ENCODE assay signal across 8 cellular contexts in genomic region chr7:74606101-74606908, GRCh38. TPM values are rescaled to one million over a fixed set of nuclear protein-coding genes. Genes with fewer than 3 reads are reported as not detected.
DNase-seq lines count a peak whose midpoint lies in the region; ATAC-seq, FAIRE-seq and TF ChIP-seq lines count a peak whose summit lies in the region.

No MANE protein-coding gene starts in this region.

- no peak overlapping the region for H3K9ac ChIP-seq in SK-N-MC (ENCODE audit: insufficient read length)
- peak overlapping the region; percentile 14 for H3K9ac ChIP-seq in astrocyte (ENCODE audit: low read length)

- H3K9me3 ChIP-seq in SK-N-MC (ENCODE audit: low read depth, low read length) (no peaks in the 10 kb centered on the region), astrocyte (ENCODE audit: insufficient read depth, low read depth, low read length) (no peaks in the 10 kb centered on the region), hepatocyte (ENCODE audit: low read depth) (no peaks in the 10 kb centered on the region)

- no TSS peak for BruUV-seq in Calu3 (replicated peaks; lab: Mats Ljungman, UMichigan)

- H3K27me3 ChIP-seq in astrocyte (ENCODE audit: insufficient read depth, low read length) (no peaks in the 10 kb centered on the region), hepatocyte (no peaks in the 10 kb centered on the region)

- DNase-seq in Calu3, result peak; percentile 42
- no peak for DNase-seq in SK-N-MC (ENCODE audit: low read depth, low spot score)
- no peak for DNase-seq in astrocyte (ENCODE audit: low read depth)
- DNase-seq in hepatocyte (ENCODE audit: low spot score), result peak; percentile 61
- peak; percentile 19 to 40 for DNase-seq in stimulated activated CD4-positive, alpha-beta T cell treated with anti-CD3 and anti-CD28 coated beads, Interleukin-12 subunit alpha, Interleukin-12 subunit beta, amount 100 ng/mL, for 24 hours (ENCODE audit: low read depth in 2 of 2)
- no peak for DNase-seq in COLO829 (ENCODE audit: low spot score)

- peak overlapping the region; percentile 76 for H3K4me2 ChIP-seq in astrocyte (ENCODE audit: low read length)
- H3K4me2 ChIP-seq in hepatocyte, result peak overlapping the region; percentile 85

- no peak for FAIRE-seq in astrocyte (lab: Jason Lieb, UNC)

- intact Hi-C loops in Calu3 (cut with micrococcal nuclease; ENCODE audit: unreplicated experiment), result no loop called here

- H2AFZ ChIP-seq in astrocyte (ENCODE audit: low read depth, low read length) (peak overlapping the region; percentile 56), hepatocyte (peak overlapping the region; percentile 63)

- CTCF ChIA-PET in Calu3 (lab: Charles Lee), result no interaction called here

- H3K9me3 Mint-ChIP-seq in Calu3 (ENCODE audit: low read depth, unreplicated experiment) (no peaks in the 10 kb centered on the region), astrocyte (ENCODE audit: unreplicated experiment) (no peaks in the 10 kb centered on the region)

- ATAC-seq in HG02571 (IDR thresholded peaks at IDR 0.05; ENCODE audit: unreplicated experiment), result peak; percentile 62
- no peak for ATAC-seq in GM21825 (IDR thresholded peaks at IDR 0.05; ENCODE audit: unreplicated experiment)

- H3K27me3 Mint-ChIP-seq in Calu3 (ENCODE audit: unreplicated experiment) (no peaks in the 10 kb centered on the region), astrocyte (ENCODE audit: low read depth, unreplicated experiment) (peaks cover 4% of the 10 kb centered on the region)

- H3K4me1 Mint-ChIP-seq in Calu3 (ENCODE audit: low read depth, unreplicated experiment) (peaks cover 25% of the 10 kb centered on the region), astrocyte (ENCODE audit: low read depth, unreplicated experiment) (no peaks in the 10 kb centered on the region)

- H3K36me3 ChIP-seq in SK-N-MC (ENCODE audit: insufficient read depth, low read length) (no peaks in the 10 kb centered on the region; the same call in 1 of the 2 replicates), astrocyte (ENCODE audit: insufficient read depth, low read length) (no peaks in the 10 kb centered on the region), hepatocyte (replicated peaks; ENCODE audit: insufficient read depth, low read depth) (no peaks in the 10 kb centered on the region)

- H3K79me2 ChIP-seq in astrocyte (ENCODE audit: insufficient read depth, low read length) (no peaks in the 10 kb centered on the region), hepatocyte (no peaks in the 10 kb centered on the region)

- H3K4me1 ChIP-seq in astrocyte (ENCODE audit: insufficient read depth, low read length) (peaks cover 4% of the 10 kb centered on the region), hepatocyte (ENCODE audit: insufficient read depth) (peaks cover 19% of the 10 kb centered on the region)

- peak overlapping the region; percentile 50 for H3K4me3 Mint-ChIP-seq in Calu3 (ENCODE audit: low read depth, unreplicated experiment)
- no peak overlapping the region for H3K4me3 Mint-ChIP-seq in astrocyte (ENCODE audit: unreplicated experiment)

- H3K4me3 ChIP-seq in SK-N-MC (peak overlapping the region; percentile 49), astrocyte (ENCODE audit: insufficient read depth, low read depth, low read length) (peak overlapping the region; percentile 39), hepatocyte (no peak overlapping the region)

- no peak overlapping the region for H3K27ac Mint-ChIP-seq in Calu3 (ENCODE audit: unreplicated experiment)
- H3K27ac Mint-ChIP-seq in astrocyte (ENCODE audit: unreplicated experiment), result no peak overlapping the region

- no peaks in the 10 kb centered on the region for H4K20me1 ChIP-seq in astrocyte (ENCODE audit: insufficient read depth, low read length)
- no peaks in the 10 kb centered on the region for H4K20me1 ChIP-seq in hepatocyte (ENCODE audit: insufficient read depth, poor library complexity, severe bottlenecking)

- TF ChIP-seq CTCF in Calu3 (IDR thresholded peaks at IDR 0.05; ENCODE audit: unreplicated experiment) (no peak), astrocyte (IDR thresholded peaks at IDR 0.05; ENCODE audit: insufficient read depth, low read depth, low read length) (no peak), hepatocyte (IDR thresholded peaks at IDR 0.05; ENCODE audit: poor library complexity) (peak; percentile 11)

- H3K27ac ChIP-seq in SK-N-MC, result no peak overlapping the region
- no peak overlapping the region for H3K27ac ChIP-seq in astrocyte (ENCODE audit: low read depth, low read length)
- H3K27ac ChIP-seq in hepatocyte, result peak overlapping the region; percentile 52

- H3K36me3 Mint-ChIP-seq in Calu3 (ENCODE audit: insufficient read depth, unreplicated experiment) (peaks cover 20% of the 10 kb centered on the region), astrocyte (ENCODE audit: low read depth, unreplicated experiment) (peaks cover 7% of the 10 kb centered on the region)

- H3K9me2 ChIP-seq in hepatocyte (replicated peaks; ENCODE audit: insufficient read depth), result no peaks in the 10 kb centered on the region

- WGBS in hepatocyte (ENCODE audit: low lambda C conversion rate, missing lambda C conversion rate), result 43% methylated on average over 7 of the region's 51 CpGs

RNA-seq across cellular contexts. Expression of gene GTF2I, which starts 51.2 kb away (rescaled TPM):
- total RNA-seq in Calu3 (2022) (175 and 177 TPM in 2 replicates), astrocyte (162 and 168 TPM in 2 replicates), hepatocyte (193 and 260 TPM in 2 replicates)
- polyA plus RNA-seq in hepatocyte, result 167 and 182 TPM in 2 replicates

Comparison
In these comparisons a context has a peak if more than half of its experiments do, and no peak if none do; other contexts are left out.
1. DNase-seq: peak in Calu3 (single experiment), hepatocyte (single experiment) and stimulated activated CD4-positive, alpha-beta T cell treated with anti-CD3 and anti-CD28 coated beads, Interleukin-12 subunit alpha, Interleukin-12 subunit beta, amount 100 ng/mL, for 24 hours (2 of 2); none in SK-N-MC (single experiment), astrocyte (single experiment) and COLO829 (single experiment).